ENCODE assay signal across 8 cellular contexts in genomic region chr7:93374345-93374940, GRCh38.
DNase-seq lines count a peak whose midpoint lies in the region; TF ChIP-seq lines count a peak whose summit lies in the region.

No MANE protein-coding gene starts in this region.

- TF ChIP-seq CTCF in HFF-Myc (IDR thresholded peaks at IDR 0.05; ENCODE audit: low read depth, low read length, missing control alignments) (peak; percentile 75), astrocyte of the spinal cord (IDR thresholded peaks at IDR 0.05; ENCODE audit: low read depth, low read length) (peak; percentile 93)

- DNase-seq in SIG-M5 treated with dmso at 0.1 percent for 504 hours (lab: John Stamatoyannopoulos, UW; ENCODE audit: unreplicated experiment) (peak; percentile 22), SIG-M5 (lab: John Stamatoyannopoulos, UW) (no peak), HFF-Myc (ENCODE audit: extremely low read depth, low read depth) (peak; percentile 12), NCI-H1105 (lab: John Stamatoyannopoulos, UW) (peak; percentile 33), astrocyte of the spinal cord (ENCODE audit: low read depth, low spot score) (peak; percentile 52), medulla oblongata (ENCODE audit: extremely low spot score) (peak; percentile 30), COLO668 (lab: John Stamatoyannopoulos, UW; ENCODE audit: unreplicated experiment) (no peak)
- DNase-seq in activated CD8-positive, alpha-beta memory T cell treated with anti-CD3 and anti-CD28 coated beads for 24 hours, result no peak

- in situ Hi-C loops in astrocyte of the spinal cord (cut with HindIII; ENCODE audit: low sequenced_read_pairs), result no loop called here

- H3K4me3 ChIP-seq in HFF-Myc (replicated peaks; ENCODE audit: low read depth, low read length) (no peak overlapping the region), astrocyte of the spinal cord (ENCODE audit: low read depth, low read length) (no peak overlapping the region)

Comparison
In these comparisons a context has a peak if more than half of its experiments do, and no peak if none do; other contexts are left out.
1. DNase-seq: peak in SIG-M5 treated with dmso at 0.1 percent for 504 hours (single experiment), HFF-Myc (single experiment), NCI-H1105 (single experiment), astrocyte of the spinal cord (single experiment) and medulla oblongata (single experiment); none in SIG-M5 (single experiment), COLO668 (single experiment) and activated CD8-positive, alpha-beta memory T cell treated with anti-CD3 and anti-CD28 coated beads for 24 hours (single experiment).